In the genomic region with DNA sequence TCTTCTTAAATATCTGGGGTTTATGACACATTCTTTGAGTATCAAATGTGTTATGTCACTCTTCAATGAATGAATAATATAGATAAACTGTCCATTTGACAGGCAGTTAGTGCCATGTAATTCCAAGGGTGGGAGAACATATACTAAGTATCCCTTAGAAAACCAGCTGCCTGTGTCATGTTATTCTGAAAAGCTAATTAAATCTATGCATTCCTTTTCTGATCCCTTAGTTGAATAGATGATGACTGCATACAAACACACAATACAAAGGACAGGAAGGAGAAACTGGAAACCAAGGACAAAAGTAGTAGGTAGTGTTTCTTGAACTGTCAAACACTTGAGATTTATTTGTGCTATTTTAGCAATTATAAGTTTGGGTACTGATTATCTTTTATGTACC, we compare ENCODE assay signal across 20 cellular contexts. TPM values are rescaled to one million over a fixed set of nuclear protein-coding genes. Genes with fewer than 3 reads are reported as not detected.
"Had no signal": no experiment of that assay in that cellular context is flagged by ENCODE, and none has a peak within 500 bp of the region (broad histone marks: within the 10 kb centered on the region; RNA-seq: fewer than 3 reads in every experiment).

No MANE protein-coding gene starts in this region.

- H3K36me3 ChIP-seq: brain microvascular endothelial cell, colonic mucosa, gastrocnemius medialis, heart left ventricle, neutrophil, sigmoid colon had no signal

- H3K4me3 ChIP-seq: colonic mucosa, gastrocnemius medialis, heart left ventricle, sigmoid colon had no signal

- H3K9me3 ChIP-seq: colonic mucosa, gastrocnemius medialis, heart left ventricle, neutrophil, sigmoid colon had no signal

- H3K9ac ChIP-seq: parathyroid adenoma had no signal

- H3K27me3 ChIP-seq: brain microvascular endothelial cell, colonic mucosa, gastrocnemius medialis, heart left ventricle, neutrophil, sigmoid colon had no signal

- H2AFZ ChIP-seq: parathyroid adenoma had no signal

- H3K27ac ChIP-seq: brain microvascular endothelial cell, colonic mucosa, heart left ventricle, neutrophil, parathyroid adenoma, sigmoid colon had no signal

- DNase-seq: activated CD4-positive, alpha-beta T cell treated with anti-CD3 and anti-CD28 coated beads, Interleukin-2, amount 10 ng/mL, durations not matched to agents 24 days and 14 days; activated CD4-positive, CD25-positive, alpha-beta regulatory T cell; activated CD8-positive, alpha-beta T cell treated with anti-CD3 and anti-CD28 coated beads, Interleukin-2, amount 10 ng/mL, durations not matched to agents 7 days and 5 days; activated naive CD4-positive, alpha-beta T cell treated with anti-CD3 and anti-CD28 coated beads for 36 hours; activated T-cell treated with anti-CD3 and anti-CD28 coated beads, Interleukin-2, amount 50 U/mL, for 24 hours; anterior cingulate cortex; brain microvascular endothelial cell; central memory CD4-positive, alpha-beta T cell; colonic mucosa; gastrocnemius medialis; heart left ventricle; kidney glomerular epithelial cell; left ventricle myocardium superior; mesenchymal stem cell; naive thymus-derived CD8-positive, alpha-beta T cell; sigmoid colon; stimulated activated naive CD4-positive, alpha-beta T cell; T-cell had no signal

- H3K4me1 ChIP-seq: colonic mucosa, parathyroid adenoma had no signal

- H3K79me2 ChIP-seq: parathyroid adenoma had no signal

RNA-seq across cellular contexts. Expression of gene ARHGAP28, which starts 8.3 kb away (rescaled TPM):
- total RNA-seq: activated CD4-positive, alpha-beta T cell treated with anti-CD3 and anti-CD28 coated beads, Interleukin-2, amount 10 ng/mL, durations not matched to agents 24 days and 14 days; activated CD8-positive, alpha-beta T cell treated with anti-CD3 and anti-CD28 coated beads, Interleukin-2, amount 10 ng/mL, durations not matched to agents 7 days and 5 days; activated naive CD4-positive, alpha-beta T cell treated with anti-CD3 and anti-CD28 coated beads for 36 hours; naive thymus-derived CD8-positive, alpha-beta T cell had no signal
- polyA plus RNA-seq: naive thymus-derived CD8-positive, alpha-beta T cell had no signal
